ENCODE assay signal across 1 cellular context in genomic region chr9:83920942-83921707, GRCh38.
TF ChIP-seq lines count a peak whose summit lies in the region.

Gene KIF27, minus strand, starts transcription at chr9:83921432. Its CDS starts 5,841 bp downstream, at chr9:83915591.

TF ChIP-seq in GM12878, 131 proteins besides CTCF, POLR2A, EP300 and RAD21 (continued from another document and continues in another):
- TF ChIP-seq ZBTB33 (IDR thresholded peaks at IDR 0.05) (no peak), TCF3 (IDR thresholded peaks at IDR 0.05; ENCODE audit: borderline replicate concordance, insufficient read depth, low read depth, low read length) (0 out of 2 replicates have a peak, but pooled peaks have one; percentile 5), HDGF (IDR thresholded peaks at IDR 0.05) (peak; percentile 36; the same call in 1 of the 2 replicates), ZNF687 (IDR thresholded peaks at IDR 0.05) (peak; percentile 70; the same call in 1 of the 2 replicates), CREB1 (IDR thresholded peaks at IDR 0.05; ENCODE audit: low read depth) (peak; percentile 76), ZNF24 (IDR thresholded peaks at IDR 0.05) (no peak), EGR1 (IDR thresholded peaks at IDR 0.05; ENCODE audit: borderline replicate concordance in 1 of 2, low read depth in 2 of 2, low read length in 2 of 2) (peak in 1 of 2 experiments; percentile 16; a peak in 2 of 3 replicates), BHLHE40 (IDR thresholded peaks at IDR 0.05; ENCODE audit: borderline replicate concordance in 1 of 2, low read depth in 2 of 2, low read length in 1 of 2) (peak; percentile 63 to 79), ZBTB11 (CRISPR knock-in tag; IDR thresholded peaks at IDR 0.05) (peak; percentile 70), PAX5 (IDR thresholded peaks at IDR 0.05; ENCODE audit: borderline replicate concordance, low read depth, low read length) (peak; percentile 83), ZBTB40 (IDR thresholded peaks at IDR 0.05; ENCODE audit: borderline replicate concordance) (peak; percentile 75), TCF12 (IDR thresholded peaks at IDR 0.05; ENCODE audit: low read depth, low read length) (0 out of 2 replicates have a peak, but pooled peaks have one; percentile 69), BACH1 (IDR thresholded peaks at IDR 0.05; ENCODE audit: borderline replicate concordance) (peak; percentile 92), IKZF1 (conservative IDR thresholded peaks at IDR 0.05) (peak; percentile 76), RELA (IDR thresholded peaks at IDR 0.05; ENCODE audit: borderline replicate concordance, partially characterized antibody) (no peak), NBN (IDR thresholded peaks at IDR 0.05) (no peak; the same call in none of the 2 replicates), BMI1 (IDR thresholded peaks at IDR 0.05; ENCODE audit: borderline replicate concordance) (peak; percentile 79), GABPA (IDR thresholded peaks at IDR 0.05; ENCODE audit: low read depth) (peak; percentile 78), POLR2AphosphoS2 (IDR thresholded peaks at IDR 0.05; ENCODE audit: low read depth, low read length) (peak; percentile 59; the same call in 1 of the 2 replicates), CREM (IDR thresholded peaks at IDR 0.05; ENCODE audit: low read depth) (peak; percentile 69), ATF7 (IDR thresholded peaks at IDR 0.05; ENCODE audit: low read depth) (no peak), MAX (IDR thresholded peaks at IDR 0.05; ENCODE audit: low read depth, low read length) (peak; percentile 79), CBFB (IDR thresholded peaks at IDR 0.05; ENCODE audit: low read depth) (0 out of 2 replicates have a peak, but pooled peaks have one; percentile 32), CEBPB (IDR thresholded peaks at IDR 0.05; ENCODE audit: borderline replicate concordance in 1 of 2, low read depth in 2 of 2, low read length in 2 of 2) (0 out of 4 replicates have a peak, but pooled peaks of 1 of the 2 experiments have one; percentile 30), IKZF2 (IDR thresholded peaks at IDR 0.05) (0 out of 4 replicates have a peak, but pooled peaks of 1 of the 2 experiments have one; percentile 10), SP1 (IDR thresholded peaks at IDR 0.05; ENCODE audit: low read depth, low read length) (peak; percentile 48), DPF2 (IDR thresholded peaks at IDR 0.05) (peak; percentile 74; the same call in 1 of the 2 replicates), NR2F1 (conservative IDR thresholded peaks at IDR 0.05) (peak; percentile 72), YY1 (IDR thresholded peaks at IDR 0.05; ENCODE audit: low read depth, low read length) (peak; percentile 53), MXI1 (IDR thresholded peaks at IDR 0.05; ENCODE audit: low read depth, low read length) (peak; percentile 47), SIX5 (IDR thresholded peaks at IDR 0.05; ENCODE audit: low read depth, low read length, severe bottlenecking) (peak; percentile 15), CBX5 (IDR thresholded peaks at IDR 0.05; ENCODE audit: low read depth) (no peak), NR2C1 (IDR thresholded peaks at IDR 0.05) (0 out of 2 replicates have a peak, but pooled peaks have one; percentile 23), POU2F2 (IDR thresholded peaks at IDR 0.05; ENCODE audit: borderline replicate concordance, low read depth, low read length) (peak; percentile 83; the same call in 2 of the 3 replicates), SUPT20H (IDR thresholded peaks at IDR 0.05; ENCODE audit: borderline replicate concordance, control insufficient read depth, low read depth, low read length) (no peak), SRF (IDR thresholded peaks at IDR 0.05; ENCODE audit: low read depth in 2 of 2, low read length in 2 of 2) (0 out of 4 replicates have a peak, but pooled peaks of 1 of the 2 experiments have one; percentile 44), LARP7 (IDR thresholded peaks at IDR 0.05) (peak; percentile 83; the same call in 1 of the 2 replicates), ZBED1 (IDR thresholded peaks at IDR 0.05; ENCODE audit: borderline replicate concordance) (peak; percentile 23)
- TF ChIP-seq, protein P1, sequence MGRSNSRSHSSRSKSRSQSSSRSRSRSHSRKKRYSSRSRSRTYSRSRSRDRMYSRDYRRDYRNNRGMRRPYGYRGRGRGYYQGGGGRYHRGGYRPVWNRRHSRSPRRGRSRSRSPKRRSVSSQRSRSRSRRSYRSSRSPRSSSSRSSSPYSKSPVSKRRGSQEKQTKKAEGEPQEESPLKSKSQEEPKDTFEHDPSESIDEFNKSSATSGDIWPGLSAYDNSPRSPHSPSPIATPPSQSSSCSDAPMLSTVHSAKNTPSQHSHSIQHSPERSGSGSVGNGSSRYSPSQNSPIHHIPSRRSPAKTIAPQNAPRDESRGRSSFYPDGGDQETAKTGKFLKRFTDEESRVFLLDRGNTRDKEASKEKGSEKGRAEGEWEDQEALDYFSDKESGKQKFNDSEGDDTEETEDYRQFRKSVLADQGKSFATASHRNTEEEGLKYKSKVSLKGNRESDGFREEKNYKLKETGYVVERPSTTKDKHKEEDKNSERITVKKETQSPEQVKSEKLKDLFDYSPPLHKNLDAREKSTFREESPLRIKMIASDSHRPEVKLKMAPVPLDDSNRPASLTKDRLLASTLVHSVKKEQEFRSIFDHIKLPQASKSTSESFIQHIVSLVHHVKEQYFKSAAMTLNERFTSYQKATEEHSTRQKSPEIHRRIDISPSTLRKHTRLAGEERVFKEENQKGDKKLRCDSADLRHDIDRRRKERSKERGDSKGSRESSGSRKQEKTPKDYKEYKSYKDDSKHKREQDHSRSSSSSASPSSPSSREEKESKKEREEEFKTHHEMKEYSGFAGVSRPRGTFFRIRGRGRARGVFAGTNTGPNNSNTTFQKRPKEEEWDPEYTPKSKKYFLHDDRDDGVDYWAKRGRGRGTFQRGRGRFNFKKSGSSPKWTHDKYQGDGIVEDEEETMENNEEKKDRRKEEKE (IDR thresholded peaks at IDR 0.05): 0 out of 2 replicates have a peak, but pooled peaks have one; percentile 31
